In genomic region chr1:146051452-146051852, GRCh38 we compare ENCODE assay signal across 1 cellular context.
TF ChIP-seq lines count a peak whose summit lies in the region.

No MANE protein-coding gene starts in this region.

TF ChIP-seq in HCT116, 20 proteins besides CTCF, POLR2A, EP300 and RAD21 (continued from another document):
- TF ChIP-seq ZBTB33 (IDR thresholded peaks at IDR 0.05; ENCODE audit: extremely low read depth, insufficient replicate concordance, low read length) (no peak), YY1 (IDR thresholded peaks at IDR 0.05; ENCODE audit: extremely low read depth, insufficient replicate concordance, low read depth, low read length) (no peak), EZH2phosphoT487 (IDR thresholded peaks at IDR 0.05; ENCODE audit: borderline replicate concordance) (no peak), TCF7L2 (IDR thresholded peaks at IDR 0.05; ENCODE audit: borderline replicate concordance, extremely low read depth, insufficient read depth, insufficient read length) (no peak), ELF1 (IDR thresholded peaks at IDR 0.05; ENCODE audit: borderline replicate concordance, low read depth) (no peak), SP1 (IDR thresholded peaks at IDR 0.05; ENCODE audit: low read depth) (no peak), SRF (IDR thresholded peaks at IDR 0.05; ENCODE audit: low read depth) (no peak), MAX (IDR thresholded peaks at IDR 0.05) (no peak), SIN3A (IDR thresholded peaks at IDR 0.05; ENCODE audit: low read depth) (no peak), FOSL1 (IDR thresholded peaks at IDR 0.05; ENCODE audit: low read depth) (no peak)
